8 cellular contexts compared by ENCODE assay signal in genomic region chr7:16926283-16926682, GRCh38. TPM values are rescaled to one million over a fixed set of nuclear protein-coding genes. Genes with fewer than 3 reads are reported as not detected.
DNase-seq lines count a peak whose midpoint lies in the region; ATAC-seq and TF ChIP-seq lines count a peak whose summit lies in the region.

No MANE protein-coding gene starts in this region.

- H3K27ac Mint-ChIP-seq in mesothelial cell of epicardium: no peak overlapping the region

- H3K9me2 ChIP-seq in Loucy (replicated peaks; ENCODE audit: low read depth, low read length): no peaks in the 10 kb centered on the region

- H3K4me3 ChIP-seq in Loucy (ENCODE audit: low read length, poor library complexity, severe bottlenecking) (no peak overlapping the region), astrocyte of the cerebellum (ENCODE audit: low read depth, low read length) (no peak overlapping the region)

- H3K36me3 Mint-ChIP-seq in mesothelial cell of epicardium: no peaks in the 10 kb centered on the region

- no peaks in the 10 kb centered on the region for H3F3A ChIP-seq in Loucy (ENCODE audit: low read depth)

- H3K79me2 ChIP-seq in Loucy (ENCODE audit: insufficient read depth, low read length): no peaks in the 10 kb centered on the region

- H3K9ac ChIP-seq in Loucy (ENCODE audit: low read depth, low read length, poor library complexity, severe bottlenecking): no peak overlapping the region

- no peaks in the 10 kb centered on the region for H3K27me3 ChIP-seq in Loucy (ENCODE audit: insufficient read depth, low read length, poor library complexity, severe bottlenecking)

- peaks cover 12% of the 10 kb centered on the region for H3K9me3 Mint-ChIP-seq in mesothelial cell of epicardium

- H3K36me3 ChIP-seq in Loucy (ENCODE audit: insufficient read depth, low read length): no peaks in the 10 kb centered on the region

- no peak overlapping the region for H3K4me3 Mint-ChIP-seq in mesothelial cell of epicardium

- intact Hi-C loops in left colon (cut with DNase I, micrococcal nuclease): no loop called here

- no peaks in the 10 kb centered on the region for H4K20me1 ChIP-seq in Loucy (ENCODE audit: insufficient read depth, low read length, poor library complexity, severe bottlenecking)

- H3K9me3 ChIP-seq in Loucy (ENCODE audit: insufficient read depth, low read depth, low read length): no peaks in the 10 kb centered on the region

- DNase-seq in DMS53 (lab: John Stamatoyannopoulos, UW): peak; percentile 71
- no peak for DNase-seq in GM20000 (ENCODE audit: low spot score)
- DNase-seq in astrocyte of the cerebellum (ENCODE audit: low read depth): peak; percentile 77
- DNase-seq in left colon: peak in 1 of 2 donors; percentile 47
- no peak for DNase-seq in mesothelial cell of epicardium (ENCODE audit: low spot score in 2 of 2, unreplicated experiment in 2 of 2)
- no peak for DNase-seq in DMS153 treated with DMSO at 0.1 percent for 48 hours (lab: John Stamatoyannopoulos, UW; ENCODE audit: unreplicated experiment)
- no peak for DNase-seq in ureter (ENCODE audit: low spot score)

- H3K4me1 ChIP-seq in Loucy (ENCODE audit: insufficient read depth, low read length, poor library complexity, severe bottlenecking): peaks cover 46% of the 10 kb centered on the region

- peak overlapping the region; percentile 1 for H3K4me2 ChIP-seq in Loucy (ENCODE audit: low read depth, low read length, poor library complexity, severe bottlenecking)

- no peaks in the 10 kb centered on the region for H3K27me3 Mint-ChIP-seq in mesothelial cell of epicardium (ENCODE audit: low read depth)

- H2AFZ ChIP-seq in Loucy (ENCODE audit: low read length): peak overlapping the region; percentile 79

- H3K4me1 Mint-ChIP-seq in mesothelial cell of epicardium: peaks cover 14% of the 10 kb centered on the region

- ATAC-seq in left colon: peak; percentile 61

- peak; percentile 56 for TF ChIP-seq CTCF in GM20000 (IDR thresholded peaks at IDR 0.05; ENCODE audit: extremely low read depth, missing control alignments)
- peak; percentile 94 for TF ChIP-seq CTCF in Loucy (conservative IDR thresholded peaks at IDR 0.05; ENCODE audit: low read length)
- peak; percentile 87 for TF ChIP-seq CTCF in astrocyte of the cerebellum (IDR thresholded peaks at IDR 0.05; ENCODE audit: low read depth, low read length, missing control alignments)
- no peak for TF ChIP-seq CTCF in mesothelial cell of epicardium (IDR thresholded peaks at IDR 0.05; ENCODE audit: unreplicated experiment)

- in situ Hi-C loops in astrocyte of the cerebellum (cut with HindIII; ENCODE audit: low sequenced_read_pairs): no loop called here

RNA-seq across cellular contexts. Expression of gene AGR3, which starts 44.5 kb away (rescaled TPM):
- total RNA-seq in left colon: 100 to 1,000 TPM; 123 to 188 TPM
- 1.7 to 2.1 TPM (median 2.0 TPM) in 3 replicates for total RNA-seq in mesothelial cell of epicardium
- total RNA-seq in ureter: 8.7 TPM

Comparison
In these comparisons a context has a peak if more than half of its experiments do, and no peak if none do; other contexts are left out.
1. DNase-seq: peak in DMS53 (single experiment) and astrocyte of the cerebellum (single experiment); none in GM20000 (single experiment), mesothelial cell of epicardium (0 of 2), DMS153 treated with DMSO at 0.1 percent for 48 hours (single experiment) and ureter (single experiment).
2. RNA of gene AGR3, which starts 44.5 kb away (total RNA-seq): 123 to 188 TPM in left colon; 8.7 TPM in ureter (single experiment) and 1.7 to 2.1 TPM in mesothelial cell of epicardium; every median in the first group is over 10 times any median in the second.